Comparison of ENCODE assay signal across 1 cellular context in genomic region chr16:53093162-53093744, GRCh38.
TF ChIP-seq lines count a peak whose summit lies in the region.

No MANE protein-coding gene starts in this region.

TF ChIP-seq in GM12878, 131 proteins besides CTCF, POLR2A, EP300 and RAD21:
- TF ChIP-seq CHD2 (IDR thresholded peaks at IDR 0.05; ENCODE audit: borderline replicate concordance, low read depth, low read length) (no peak), ZBTB40 (IDR thresholded peaks at IDR 0.05; ENCODE audit: borderline replicate concordance) (no peak), YY1 (IDR thresholded peaks at IDR 0.05; ENCODE audit: low read depth, low read length) (no peak), E2F4 (IDR thresholded peaks at IDR 0.05; ENCODE audit: low read depth, low read length) (no peak), MLLT1 (IDR thresholded peaks at IDR 0.05) (no peak), SIN3A (IDR thresholded peaks at IDR 0.05; ENCODE audit: low read depth, low read length) (no peak), ZBED1 (IDR thresholded peaks at IDR 0.05; ENCODE audit: borderline replicate concordance) (no peak), ZNF24 (IDR thresholded peaks at IDR 0.05) (no peak), RUNX3 (IDR thresholded peaks at IDR 0.05; ENCODE audit: low read length) (no peak), TCF12 (IDR thresholded peaks at IDR 0.05; ENCODE audit: low read depth, low read length) (no peak), CEBPZ (IDR thresholded peaks at IDR 0.05; ENCODE audit: low read depth, low read length) (no peak), ATF7 (IDR thresholded peaks at IDR 0.05; ENCODE audit: low read depth) (no peak), TARDBP (IDR thresholded peaks at IDR 0.05; ENCODE audit: borderline replicate concordance) (no peak), PKNOX1 (IDR thresholded peaks at IDR 0.05) (no peak), TCF7 (IDR thresholded peaks at IDR 0.05; ENCODE audit: borderline replicate concordance) (no peak), ASH2L (IDR thresholded peaks at IDR 0.05; ENCODE audit: borderline replicate concordance, low read depth) (no peak)
TF ChIP-seq in GM12878: peak in this region for 0.
